ENCODE assay signal across 12 cellular contexts in the genomic region with DNA sequence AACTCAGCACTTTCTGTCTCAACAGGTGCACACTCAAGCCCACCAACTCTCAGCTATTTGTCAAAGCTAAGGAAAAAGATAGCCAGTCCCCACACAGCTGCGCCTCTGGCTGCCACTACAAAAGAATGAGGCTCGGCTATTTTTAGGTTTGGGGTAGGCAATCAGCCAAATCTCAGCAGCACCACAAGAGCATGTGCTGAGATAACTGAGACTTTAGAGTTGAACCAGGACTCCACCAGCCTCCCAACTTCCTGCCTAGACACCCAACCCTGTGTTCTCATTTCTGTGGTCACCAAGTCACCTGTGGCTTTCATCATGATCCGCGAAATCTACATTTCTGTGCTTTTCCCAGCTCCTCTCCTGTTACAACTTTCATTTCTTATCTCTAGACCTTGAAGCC. TPM values are rescaled to one million over a fixed set of nuclear protein-coding genes. Genes with fewer than 3 reads are reported as not detected.
DNase-seq lines count a peak whose midpoint lies in the region; ATAC-seq and TF ChIP-seq lines count a peak whose summit lies in the region.
"Had no signal": no experiment of that assay in that cellular context is flagged by ENCODE, and none has a peak within 500 bp of the region (broad histone marks: within the 10 kb centered on the region; RNA-seq: fewer than 3 reads in every experiment).

No MANE protein-coding gene starts in this region.

- H3K36me3 ChIP-seq in right atrium auricular region (no peaks in the 10 kb centered on the region), body of pancreas (replicated peaks in 1 of 2; ENCODE audit: insufficient read depth in 1 of 2, low read depth in 2 of 2) (no peaks in the 10 kb centered on the region), lung (ENCODE audit: control insufficient read depth in 2 of 2, insufficient read depth in 2 of 2, low read length in 2 of 2) (no peaks in the 10 kb centered on the region), uterus (no peaks in the 10 kb centered on the region)

- H3K9me3 ChIP-seq in right atrium auricular region (no peaks in the 10 kb centered on the region), body of pancreas (no peaks in the 10 kb centered on the region), lung (ENCODE audit: control insufficient read depth in 2 of 2, insufficient read depth in 1 of 2, low read length in 1 of 2) (no peaks in the 10 kb centered on the region), uterus (no peaks in the 10 kb centered on the region)

- WGBS in body of pancreas, 2 donors: 0 to 13% methylated on average over 4 of the region's 4 CpGs
- WGBS in lung, 2 donors: 23 to 31% methylated on average over 4 of the region's 4 CpGs

- H3K4me3 ChIP-seq in right atrium auricular region (no peak overlapping the region), body of pancreas (no peak overlapping the region), lung (no peak overlapping the region), uterus (no peak overlapping the region)
- H3K4me3 ChIP-seq: skin epidermis had no signal

- peaks cover 0 to 10% of the 10 kb centered on the region in 2 donors for H3K4me1 ChIP-seq in right atrium auricular region
- H3K4me1 ChIP-seq in body of pancreas: no peaks in the 10 kb centered on the region
- H3K4me1 ChIP-seq in lung (ENCODE audit: control insufficient read depth in 2 of 2, insufficient read depth in 2 of 2, low read length in 2 of 2): peaks cover 0 to 4% of the 10 kb centered on the region in 2 donors
- no peaks in the 10 kb centered on the region for H3K4me1 ChIP-seq in uterus

- H3K27ac ChIP-seq in right atrium auricular region (peak overlapping the region in 1 of 2 donors; percentile 26), body of pancreas (peak overlapping the region in 3 of 4 donors; percentile 25 to 66 (median 35)), lung (ENCODE audit: low read depth in 1 of 2, low read length in 1 of 2) (peak overlapping the region in 1 of 2 donors; percentile 29), uterus (peak overlapping the region; percentile 13 to 54)
- H3K27ac ChIP-seq: skin epidermis had no signal

- peak; percentile 88 for ATAC-seq in Right ventricle myocardium inferior
- peak; percentile 71 for ATAC-seq in body of pancreas
- ATAC-seq in lung (ENCODE audit: insufficient read depth, low FRiP score): peak; percentile 34
- no peak for ATAC-seq in GM18867 (IDR thresholded peaks at IDR 0.05; ENCODE audit: unreplicated experiment)

- TF ChIP-seq CTCF in right atrium auricular region (IDR thresholded peaks at IDR 0.05) (no peak), body of pancreas (IDR thresholded peaks at IDR 0.05) (no peak), lung (IDR thresholded peaks at IDR 0.05; ENCODE audit: control extremely low read depth, extremely low read depth) (no peak), uterus (IDR thresholded peaks at IDR 0.05) (no peak)

- DNase-seq in Right ventricle myocardium inferior (ENCODE audit: missing footprints) (no peak), right atrium auricular region (ENCODE audit: low spot score) (no peak), body of pancreas (peak; percentile 42 to 73 (median 54)), lung (ENCODE audit: low spot score) (no peak), uterus (peak; percentile 40 to 47), NOMO-1 treated with dmso at 0.1 percent for 144 hours (lab: John Stamatoyannopoulos, UW; ENCODE audit: unreplicated experiment) (no peak), germinal center (ENCODE audit: low spot score) (no peak)
- DNase-seq: immature natural killer cell; NCI-H2029 treated with DMSO at 0.1 percent for 48 hours; stimulated activated naive CD4-positive, alpha-beta T cell had no signal

- intact Hi-C loops in Right ventricle myocardium inferior (cut with DNase I) (no loop called here), body of pancreas (cut with DNase I) (no loop called here), uterus (cut with DNase I; ENCODE audit: low total_unique reads) (no loop called here)

- H3K27me3 ChIP-seq in right atrium auricular region: no peaks in the 10 kb centered on the region
- H3K27me3 ChIP-seq in body of pancreas: no peaks in the 10 kb centered on the region
- no peaks in the 10 kb centered on the region for H3K27me3 ChIP-seq in lung (ENCODE audit: control insufficient read depth, insufficient read depth)
- H3K27me3 ChIP-seq in uterus: peaks cover 0 to 5% of the 10 kb centered on the region in 2 donors

- TF ChIP-seq POLR2A in body of pancreas (IDR thresholded peaks at IDR 0.05): no peak
- TF ChIP-seq POLR2A in uterus (IDR thresholded peaks at IDR 0.05): no peak

RNA-seq across cellular contexts. Expression of gene DMD, which starts 28.0 kb away (rescaled TPM):
- 116 TPM for total RNA-seq in Right ventricle myocardium inferior
- total RNA-seq in right atrium auricular region: 100 to 1,000 TPM; 111 to 135 TPM
- 10 to 100 TPM; 28.5 to 38.6 TPM for total RNA-seq in body of pancreas
- 10 to 100 TPM; 15.9 to 73.8 TPM for total RNA-seq in lung
- 1 to 10 TPM; 3.9 to 6.5 TPM for polyA plus RNA-seq in lung
- total RNA-seq in uterus: 100 to 1,000 TPM in 2 of 4 donors, 10 to 100 TPM in 2; 73.8 to 147 (median 97.8) TPM
- polyA plus RNA-seq: immature natural killer cell had no signal

Comparison
In these comparisons a context has a peak if more than half of its experiments do, and no peak if none do; other contexts are left out.
1. DNase-seq: peak in body of pancreas (4 of 4) and uterus (2 of 2); none in Right ventricle myocardium inferior (single experiment), right atrium auricular region (single experiment), lung (single experiment), NOMO-1 treated with dmso at 0.1 percent for 144 hours (single experiment) and germinal center (single experiment).